Comparison of ENCODE assay signal across 8 cellular contexts in genomic region chr1:163561570-163562295, GRCh38.
A peak's percentile ranks its signal among the peaks of the same experiment; 100 is the strongest.
DNase-seq lines count a peak whose midpoint lies in the region; ATAC-seq and TF ChIP-seq lines count a peak whose summit lies in the region.

No MANE protein-coding gene starts in this region.

- CTCF ChIA-PET in AG04450 (lab: Charles Lee) = no interaction called here

- POLR2A ChIA-PET in AG04450 (lab: Yijun Ruan, JAX) = no interaction called here

- H3K9me3 ChIP-seq in AG04450 (ENCODE audit: control insufficient read depth, insufficient read depth, low read length) = no peaks in the 10 kb centered on the region

- no peak for DNase-seq in AG04450 (ENCODE audit: low read depth, low spot score)
- DNase-seq in SKM-1 (lab: John Stamatoyannopoulos, UW; ENCODE audit: unreplicated experiment) = peak; percentile 38
- DNase-seq in inferior parietal cortex (ENCODE audit: extremely low spot score) = peak; percentile 44
- DNase-seq in cerebellar nuclear complex (lab: John Stamatoyannopoulos, UW) = no peak
- no peak for DNase-seq in KG1 (lab: John Stamatoyannopoulos, UW)

- TF ChIP-seq EP300 in Ishikawa (IDR thresholded peaks at IDR 0.05; ENCODE audit: borderline replicate concordance) = no peak

- ATAC-seq in HG02759 (IDR thresholded peaks at IDR 0.05; ENCODE audit: unreplicated experiment) (no peak), HG02938 (IDR thresholded peaks at IDR 0.05; ENCODE audit: unreplicated experiment) (no peak)

- TF ChIP-seq RAD21 in Ishikawa (IDR thresholded peaks at IDR 0.05; ENCODE audit: low read depth) = peak; percentile 34

- peak; percentile 28; the same call in 1 of the 2 replicates for TF ChIP-seq CTCF in AG04450 (IDR thresholded peaks at IDR 0.05; ENCODE audit: low read depth, low read length)

- no peaks in the 10 kb centered on the region for H3K27me3 ChIP-seq in AG04450 (ENCODE audit: control insufficient read depth, insufficient read depth, low read length)

- no peak overlapping the region for H3K27ac ChIP-seq in AG04450 (ENCODE audit: low read depth, low read length)

- no peak overlapping the region for H3K4me3 ChIP-seq in AG04450 (ENCODE audit: low read depth, low read length)

TF ChIP-seq in Ishikawa, 13 proteins besides CTCF, POLR2A, EP300 and RAD21:
- TF ChIP-seq YY1 (IDR thresholded peaks at IDR 0.05; ENCODE audit: low read depth) (no peak), TCF12 (IDR thresholded peaks at IDR 0.05; ENCODE audit: low read depth) (no peak), REST (IDR thresholded peaks at IDR 0.05; ENCODE audit: low read depth) (no peak), NFIC (IDR thresholded peaks at IDR 0.05) (no peak), ZBTB7A (IDR thresholded peaks at IDR 0.05; ENCODE audit: low read depth) (no peak), FOXM1 (IDR thresholded peaks at IDR 0.05; ENCODE audit: borderline replicate concordance, low read depth) (no peak)
TF ChIP-seq in Ishikawa: peak in this region for 0.

Comparison
In these comparisons a context has a peak if more than half of its experiments do, and no peak if none do; other contexts are left out.
1. DNase-seq: peak in SKM-1 (single experiment) and inferior parietal cortex (single experiment); none in AG04450 (single experiment), cerebellar nuclear complex (0 of 2) and KG1 (single experiment).